9 cellular contexts compared by ENCODE assay signal in the genomic region with DNA sequence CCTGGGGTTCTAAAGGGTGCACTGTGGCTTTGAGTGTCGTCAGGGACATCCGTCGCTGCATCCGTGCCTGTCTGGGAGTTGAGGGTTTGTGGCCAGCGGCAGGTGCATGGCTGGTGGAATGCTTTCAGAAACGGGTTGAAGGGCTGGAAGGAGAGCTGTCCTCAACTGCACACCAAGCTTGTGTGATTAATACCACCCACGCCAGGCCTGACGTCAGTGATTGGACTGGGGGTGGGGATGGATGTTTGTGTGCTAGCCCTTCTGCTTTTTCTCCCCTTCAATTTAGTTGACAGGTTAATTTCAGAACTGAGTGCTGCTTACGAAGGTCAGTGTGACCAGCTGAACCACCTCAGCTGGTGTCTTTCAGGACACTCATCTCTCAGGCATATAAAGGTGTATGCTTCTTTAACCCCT. TPM values are rescaled to one million over a fixed set of nuclear protein-coding genes. Genes with fewer than 3 reads are reported as not detected.
DNase-seq lines count a peak whose midpoint lies in the region; ATAC-seq, FAIRE-seq and TF ChIP-seq lines count a peak whose summit lies in the region.
"Had no signal": no experiment of that assay in that cellular context is flagged by ENCODE, and none has a peak within 500 bp of the region (broad histone marks: within the 10 kb centered on the region; RNA-seq: fewer than 3 reads in every experiment).

No MANE protein-coding gene starts in this region.

- no peak for TF ChIP-seq RAD21 in HepG2 (CRISPR knock-in tag; IDR thresholded peaks at IDR 0.05)

- DNase-seq in EL (peak; percentile 64), NCI-H1417 (lab: John Stamatoyannopoulos, UW) (peak; percentile 62 to 87 (median 71)), HepG2 (ENCODE audit: low spot score) (no peak), stromal cell of bone marrow (ENCODE audit: low read depth) (peak; percentile 46), cortex of kidney (lab: John Stamatoyannopoulos, UW) (no peak), cerebellar cortex (ENCODE audit: low spot score) (no peak), esophagus squamous epithelium (lab: John Stamatoyannopoulos, UW) (no peak)
- peak; percentile 60 for DNase-seq in activated naive CD4-positive, alpha-beta T cell treated with anti-CD3 and anti-CD28 coated beads for 36 hours

- no peak overlapping the region for H2AFZ ChIP-seq in HepG2 (ENCODE audit: low read length)

- H3K27ac ChIP-seq in HepG2 (ENCODE audit: extremely low read length, insufficient read depth, low read length) (no peak overlapping the region), esophagus squamous epithelium (peak overlapping the region in 1 of 4 donors; percentile 99)

- POLR2A ChIA-PET in HepG2 (lab: Yijun Ruan, JAX), result no interaction called here

- H3K27ac Mint-ChIP-seq in activated naive CD4-positive, alpha-beta T cell treated with anti-CD3 and anti-CD28 coated beads for 36 hours, result no peak overlapping the region

- H3K4me3 Mint-ChIP-seq in activated naive CD4-positive, alpha-beta T cell treated with anti-CD3 and anti-CD28 coated beads for 36 hours, result no peak overlapping the region

- CTCF ChIA-PET in activated naive CD4-positive, alpha-beta T cell treated with anti-CD3 and anti-CD28 coated beads for 36 hours (lab: Charles Lee), result interaction anchor here (0.6 to 2.5 kb wide), 4 partner anchors 15 to 284 kb away, joined by 3 to 10 read pairs (median 4); no protein-coding TSS in a partner anchor
- CTCF ChIA-PET in HepG2 (lab: Yijun Ruan, JAX; ENCODE audit: low intra/inter-chr PET ratio, low total read pairs), result no interaction called here

- no peaks in the 10 kb centered on the region for H3K27me3 ChIP-seq in HepG2 (ENCODE audit: control insufficient read depth in 1 of 2, insufficient read depth in 2 of 2, low read length in 2 of 2)
- no peaks in the 10 kb centered on the region for H3K27me3 ChIP-seq in esophagus squamous epithelium

- intact Hi-C loops in activated naive CD4-positive, alpha-beta T cell treated with anti-CD3 and anti-CD28 coated beads for 36 hours (cut with micrococcal nuclease), result loop anchor here (1.0 kb wide), 1 partner anchor 342 kb away; a partner anchor contains a TSS
- intact Hi-C loops in HepG2 (cut with micrococcal nuclease; ENCODE audit: unreplicated experiment) (no loop called here), esophagus squamous epithelium (cut with DNase I) (no loop called here)

- TF ChIP-seq POLR2A in HepG2 (IDR thresholded peaks at IDR 0.05; ENCODE audit: insufficient read depth in 1 of 2, low read depth in 2 of 2, low read length in 2 of 2) (no peak), esophagus squamous epithelium (IDR thresholded peaks at IDR 0.05) (no peak)

- in situ Hi-C loops in HepG2 (cut with HindIII; ENCODE audit: extremely low pct_ligation_motif_present, low pct_unique_long_range_greater_than_20kb), result no loop called here

- H3K9me3 Mint-ChIP-seq in activated naive CD4-positive, alpha-beta T cell treated with anti-CD3 and anti-CD28 coated beads for 36 hours, result no peaks in the 10 kb centered on the region

- FAIRE-seq in HepG2 (lab: Jason Lieb, UNC), result no peak
- FAIRE-seq: colon had no signal

- no peak overlapping the region for H3K9ac ChIP-seq in HepG2 (ENCODE audit: insufficient read depth, low read depth, low read length)

- ATAC-seq in HepG2, result no peak

- H3K4me1 ChIP-seq in HepG2 (ENCODE audit: insufficient read depth, low read length) (peaks cover 28% of the 10 kb centered on the region), esophagus squamous epithelium (peaks cover 11 to 53% (median 17%) of the 10 kb centered on the region in 3 donors)

- no TSS peak for BruUV-seq in HepG2 (replicated peaks; lab: Mats Ljungman, UMichigan)

- peaks cover 27% of the 10 kb centered on the region for H3K4me1 Mint-ChIP-seq in activated naive CD4-positive, alpha-beta T cell treated with anti-CD3 and anti-CD28 coated beads for 36 hours (ENCODE audit: low read depth)

- H3K27me3 Mint-ChIP-seq in activated naive CD4-positive, alpha-beta T cell treated with anti-CD3 and anti-CD28 coated beads for 36 hours (ENCODE audit: low read depth), result peaks cover 34% of the 10 kb centered on the region

- peaks cover 6% of the 10 kb centered on the region for H3K36me3 Mint-ChIP-seq in activated naive CD4-positive, alpha-beta T cell treated with anti-CD3 and anti-CD28 coated beads for 36 hours (ENCODE audit: low read depth)

- 90% methylated on average over 9 of the region's 9 CpGs for WGBS in HepG2 (ENCODE audit: low lambda C conversion rate)
- 31 to 37% methylated on average over 9 of the region's 9 CpGs for WGBS in esophagus squamous epithelium, 2 donors

- H3K9me3 ChIP-seq in HepG2 (ENCODE audit: low read length), result no peaks in the 10 kb centered on the region
- H3K9me3 ChIP-seq in esophagus squamous epithelium, result no peaks in the 10 kb centered on the region

- TF ChIP-seq EP300 in HepG2 (IDR thresholded peaks at IDR 0.05; ENCODE audit: low read depth in 2 of 2, low read length in 2 of 2), result no peak
- no peak for TF ChIP-seq EP300 in HepG2 (CRISPR knock-in tag; IDR thresholded peaks at IDR 0.05; ENCODE audit: borderline replicate concordance)

- H4K20me1 ChIP-seq in HepG2 (ENCODE audit: insufficient read depth, low read length), result no peaks in the 10 kb centered on the region

- H3K79me2 ChIP-seq in HepG2 (ENCODE audit: insufficient read depth, low read length), result no peaks in the 10 kb centered on the region

- H3K4me3 ChIP-seq in HepG2 (replicated peaks in 1 of 3; ENCODE audit: insufficient read depth in 1 of 3, low read depth in 2 of 3, low read length in 3 of 3) (no peak overlapping the region), esophagus squamous epithelium (no peak overlapping the region)

- H3K4me2 ChIP-seq in HepG2 (ENCODE audit: low read depth, low read length), result no peak overlapping the region

- H3K36me3 ChIP-seq in HepG2 (replicated peaks in 1 of 2; ENCODE audit: control insufficient read depth in 1 of 2, insufficient read depth in 2 of 2, low read length in 2 of 2) (no peaks in the 10 kb centered on the region; a peak in 1 of 5 replicates), esophagus squamous epithelium (no peaks in the 10 kb centered on the region)

- TF ChIP-seq CTCF in HepG2 (CRISPR knock-in tag; IDR thresholded peaks at IDR 0.05) (no peak), esophagus squamous epithelium (IDR thresholded peaks at IDR 0.05) (no peak)

TF ChIP-seq in HepG2, 621 proteins besides CTCF, POLR2A, EP300 and RAD21:
- TF ChIP-seq, protein P1, sequence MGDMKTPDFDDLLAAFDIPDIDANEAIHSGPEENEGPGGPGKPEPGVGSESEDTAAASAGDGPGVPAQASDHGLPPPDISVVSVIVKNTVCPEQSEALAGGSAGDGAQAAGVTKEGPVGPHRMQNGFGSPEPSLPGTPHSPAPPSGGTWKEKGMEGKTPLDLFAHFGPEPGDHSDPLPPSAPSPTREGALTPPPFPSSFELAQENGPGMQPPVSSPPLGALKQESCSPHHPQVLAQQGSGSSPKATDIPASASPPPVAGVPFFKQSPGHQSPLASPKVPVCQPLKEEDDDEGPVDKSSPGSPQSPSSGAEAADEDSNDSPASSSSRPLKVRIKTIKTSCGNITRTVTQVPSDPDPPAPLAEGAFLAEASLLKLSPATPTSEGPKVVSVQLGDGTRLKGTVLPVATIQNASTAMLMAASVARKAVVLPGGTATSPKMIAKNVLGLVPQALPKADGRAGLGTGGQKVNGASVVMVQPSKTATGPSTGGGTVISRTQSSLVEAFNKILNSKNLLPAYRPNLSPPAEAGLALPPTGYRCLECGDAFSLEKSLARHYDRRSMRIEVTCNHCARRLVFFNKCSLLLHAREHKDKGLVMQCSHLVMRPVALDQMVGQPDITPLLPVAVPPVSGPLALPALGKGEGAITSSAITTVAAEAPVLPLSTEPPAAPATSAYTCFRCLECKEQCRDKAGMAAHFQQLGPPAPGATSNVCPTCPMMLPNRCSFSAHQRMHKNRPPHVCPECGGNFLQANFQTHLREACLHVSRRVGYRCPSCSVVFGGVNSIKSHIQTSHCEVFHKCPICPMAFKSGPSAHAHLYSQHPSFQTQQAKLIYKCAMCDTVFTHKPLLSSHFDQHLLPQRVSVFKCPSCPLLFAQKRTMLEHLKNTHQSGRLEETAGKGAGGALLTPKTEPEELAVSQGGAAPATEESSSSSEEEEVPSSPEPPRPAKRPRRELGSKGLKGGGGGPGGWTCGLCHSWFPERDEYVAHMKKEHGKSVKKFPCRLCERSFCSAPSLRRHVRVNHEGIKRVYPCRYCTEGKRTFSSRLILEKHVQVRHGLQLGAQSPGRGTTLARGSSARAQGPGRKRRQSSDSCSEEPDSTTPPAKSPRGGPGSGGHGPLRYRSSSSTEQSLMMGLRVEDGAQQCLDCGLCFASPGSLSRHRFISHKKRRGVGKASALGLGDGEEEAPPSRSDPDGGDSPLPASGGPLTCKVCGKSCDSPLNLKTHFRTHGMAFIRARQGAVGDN (CRISPR knock-in tag; IDR thresholded peaks at IDR 0.05), result peak; percentile 4; the same call in 1 of the 2 replicates
- TF ChIP-seq RFX5 (IDR thresholded peaks at IDR 0.05; ENCODE audit: low read depth, low read length), result no peak
TF ChIP-seq in HepG2: peak in this region for 1.

RNA-seq across cellular contexts. Expression of a gene that starts 3.2 kb away (rescaled TPM):
- total RNA-seq in activated naive CD4-positive, alpha-beta T cell treated with anti-CD3 and anti-CD28 coated beads for 36 hours, result 1 to 10 TPM; 1.6 to 2.7 TPM
- total RNA-seq in HepG2 (2016; rRNA removed; fragmentation: Illumina TruSeq; extraction: Trizol) (3.2 and 4.1 TPM in 2 replicates), esophagus squamous epithelium (10 to 100 TPM in 2 of 4 donors, 1 to 10 TPM in 2; 4.6 to 23.7 (median 11.2) TPM)
- 0.35 and 0.40 TPM in 2 replicates for total RNA-seq in HepG2 (2016; cell fraction: cytosol; rRNA removed; fragmentation: Illumina TruSeq; extraction: Trizol; ENCODE audit: low read depth)
- total RNA-seq in HepG2 (2016; cell fraction: insoluble cytoplasmic fraction; rRNA removed; fragmentation: Illumina TruSeq; extraction: Trizol), result 2.7 and 3.2 TPM in 2 replicates
- 1.6 and 1.7 TPM in 2 replicates for total RNA-seq in HepG2 (2016; cell fraction: membrane; rRNA removed; fragmentation: Illumina TruSeq; extraction: Trizol)
- 3.4 and 4.6 TPM in 2 replicates for total RNA-seq in HepG2 (2016; cell fraction: nucleus; rRNA removed; fragmentation: Illumina TruSeq; extraction: Trizol)
- 7.9 and 8.6 TPM in 2 replicates for polyA plus RNA-seq in HepG2 (2011; rRNA removed)
- polyA plus RNA-seq in HepG2 (2011; cell fraction: cytosol; rRNA removed), result 4.7 and 5.6 TPM in 2 replicates
- polyA plus RNA-seq in HepG2 (2011; cell fraction: nucleus; rRNA removed), result 11.5 and 11.7 TPM in 2 replicates
- 9.4 and 12.0 TPM in 2 replicates for polyA plus RNA-seq in HepG2 (2012)
- polyA plus RNA-seq in HepG2 (2016; cell fraction: cytosol; fragmentation: Illumina TruSeq; extraction: Trizol; ENCODE audit: low read depth), result 0.11 and 0.16 TPM in 2 replicates
- 2.2 TPM in 2 replicates for polyA plus RNA-seq in HepG2 (2016; cell fraction: insoluble cytoplasmic fraction; fragmentation: Illumina TruSeq; extraction: Trizol; ENCODE audit: low read depth)
- 0.73 and 0.90 TPM in 2 replicates for polyA plus RNA-seq in HepG2 (2016; cell fraction: membrane; fragmentation: Illumina TruSeq; extraction: Trizol; ENCODE audit: low read depth)
- polyA plus RNA-seq in HepG2 (2016; cell fraction: nucleus; fragmentation: Illumina TruSeq; extraction: Trizol; ENCODE audit: insufficient read depth, low read depth), result 3.2 and 4.9 TPM in 2 replicates
- 10.0 and 14.5 TPM in 2 replicates for polyA minus RNA-seq in HepG2 (2011; rRNA and poly(A)+ RNA removed; ENCODE audit: low replicate concordance)
- polyA minus RNA-seq in HepG2 (2011; cell fraction: cytosol; rRNA and poly(A)+ RNA removed), result 5.8 and 6.6 TPM in 2 replicates
- polyA minus RNA-seq in HepG2 (2011; cell fraction: nucleus; rRNA and poly(A)+ RNA removed), result 11.7 and 15.5 TPM in 2 replicates

Comparison
In these comparisons a context has a peak if more than half of its experiments do, and no peak if none do; other contexts are left out.
1. DNase-seq: peak in EL (single experiment), NCI-H1417 (3 of 3), activated naive CD4-positive, alpha-beta T cell treated with anti-CD3 and anti-CD28 coated beads for 36 hours (single experiment) and stromal cell of bone marrow (single experiment); none in HepG2 (single experiment), cortex of kidney (single experiment), cerebellar cortex (single experiment) and esophagus squamous epithelium (single experiment).